In genomic region chr14:75991753-75992152, GRCh38 we compare ENCODE assay signal across 21 cellular contexts. TPM values are rescaled to one million over a fixed set of nuclear protein-coding genes. Genes with fewer than 3 reads are reported as not detected.
DNase-seq lines count a peak whose midpoint lies in the region; TF ChIP-seq lines count a peak whose summit lies in the region.
"Had no signal": no experiment of that assay in that cellular context is flagged by ENCODE, and none has a peak within 500 bp of the region (broad histone marks: within the 10 kb centered on the region; RNA-seq: fewer than 3 reads in every experiment).

No MANE protein-coding gene starts in this region.

- H3K4me3 ChIP-seq in GM23248: no peak overlapping the region
- no peak overlapping the region for H3K4me3 ChIP-seq in coronary artery
- no peak overlapping the region for H3K4me3 ChIP-seq in mesendoderm (ENCODE audit: low read length)
- no peak overlapping the region for H3K4me3 ChIP-seq in tibial artery
- H3K4me3 ChIP-seq in uterus: no peak overlapping the region

- H2BK15ac ChIP-seq in mesendoderm (replicated peaks; ENCODE audit: low read depth): no peak overlapping the region

- H3K79me1 ChIP-seq in mesendoderm (ENCODE audit: low read length): no peaks in the 10 kb centered on the region

- no peak overlapping the region for H3K9ac ChIP-seq in GM23248
- no peak overlapping the region for H3K9ac ChIP-seq in mesendoderm (ENCODE audit: low read length)

- in situ Hi-C loops in GM23248 (cut with MboI): no loop called here

- H3K9me2 ChIP-seq in GM23248 (ENCODE audit: insufficient read depth): no peaks in the 10 kb centered on the region

- H4K8ac ChIP-seq in mesendoderm (ENCODE audit: low read depth, low read length): no peak overlapping the region

- no peak overlapping the region for H2AK5ac ChIP-seq in mesendoderm (ENCODE audit: low read length)

- TF ChIP-seq POLR2A in uterus (IDR thresholded peaks at IDR 0.05): no peak

- peaks cover 40% of the 10 kb centered on the region for H3F3A ChIP-seq in GM23248 (ENCODE audit: insufficient read depth)

- H3K23ac ChIP-seq in mesendoderm (ENCODE audit: low read length): no peak overlapping the region

- DNase-seq in GM23248 (peak; percentile 65), coronary artery (ENCODE audit: low spot score) (no peak), mesendoderm (no peak), tibial artery (no peak), amniotic stem cell (lab: John Stamatoyannopoulos, UW) (no peak), DMS53 treated with DMSO at 0.1 percent for 48 hours (lab: John Stamatoyannopoulos, UW; ENCODE audit: unreplicated experiment) (no peak), uterus (no peak)
- DNase-seq: activated CD8-positive, alpha-beta memory T cell treated with anti-CD3 and anti-CD28 coated beads, Interleukin-2, amount 50 U/mL, for 4 hours; activated effector memory CD4-positive, alpha-beta T cell treated with anti-CD3 and anti-CD28 coated beads, Interleukin-2, amount 50 U/mL, for 16 hours; activated naive CD8-positive, alpha-beta T cell treated with anti-CD3 and anti-CD28 coated beads, Interleukin-2, amount 50 U/mL, for 24 hours; BE2C; GDM1; left colon; NCI-H1436 treated with DMSO at 0.1 percent for 48 hours; NCI-H2171; NCI-H748 treated with DMSO at 0.1 percent for 48 hours; OCI-M1; posterior cingulate gyrus; SIG-M5; small intestine; stimulated activated naive CD8-positive, alpha-beta T cell treated with anti-CD3 and anti-CD28 coated beads, Interleukin-15, Interleukin-2, amounts not matched to agents 100 U/mL and 50 U/mL, for 24 hours had no signal

- 47% methylated on average over 4 of the region's 4 CpGs for WGBS in GM23248 (ENCODE audit: low coverage in 1 of 2, low lambda C conversion rate in 2 of 2, missing lambda C conversion rate in 2 of 2), 2 experiments
- no CpG with 5 or more reads among the region's 4 CpGs for WGBS in mesendoderm (ENCODE audit: extremely low coverage, insufficient coverage, low lambda C conversion rate)

- no peak overlapping the region for H2AFZ ChIP-seq in GM23248

- no peak overlapping the region for H3K4ac ChIP-seq in mesendoderm (ENCODE audit: low read depth, low read length)

- H3K56ac ChIP-seq in mesendoderm (ENCODE audit: low read length): peak overlapping the region; percentile 6

- H3K4me1 ChIP-seq in GM23248 (ENCODE audit: insufficient read depth) (peaks cover 47% of the 10 kb centered on the region), mesendoderm (ENCODE audit: control insufficient read depth, low read depth, low read length) (no peaks in the 10 kb centered on the region), tibial artery (peaks cover 0 to 89% (median 46%) of the 10 kb centered on the region in 4 donors), uterus (peaks cover 5 to 7% of the 10 kb centered on the region in 2 donors)

- intact Hi-C loops in tibial artery (cut with DNase I; ENCODE audit: low total_unique reads) (no loop called here), uterus (cut with DNase I; ENCODE audit: low total_unique reads) (no loop called here)

- no peaks in the 10 kb centered on the region for H4K20me1 ChIP-seq in GM23248 (ENCODE audit: insufficient read depth)

- H3K27ac ChIP-seq in GM23248 (peak overlapping the region; percentile 22), coronary artery (peak overlapping the region; percentile 91 to 94), mesendoderm (ENCODE audit: low read depth, low read length) (no peak overlapping the region), tibial artery (peak overlapping the region; percentile 41 to 49), uterus (peak overlapping the region in 1 of 2 donors; percentile 77)

- H3K79me2 ChIP-seq in GM23248 (ENCODE audit: insufficient read depth) (peaks cover 9% of the 10 kb centered on the region), mesendoderm (ENCODE audit: control insufficient read depth, insufficient read depth, low read length) (no peaks in the 10 kb centered on the region)

- H2BK120ac ChIP-seq in mesendoderm (ENCODE audit: low read depth, low read length): no peak overlapping the region

- no peak overlapping the region for H4K5ac ChIP-seq in mesendoderm (ENCODE audit: low read length)

- H3K4me2 ChIP-seq in GM23248 (ENCODE audit: unreplicated experiment): no peak overlapping the region
- H3K4me2 ChIP-seq in mesendoderm (ENCODE audit: low read length): no peak overlapping the region

- H3K9me3 ChIP-seq in GM23248 (ENCODE audit: low read depth): no peaks in the 10 kb centered on the region
- no peaks in the 10 kb centered on the region for H3K9me3 ChIP-seq in tibial artery
- H3K9me3 ChIP-seq in uterus: no peaks in the 10 kb centered on the region
- H3K9me3 ChIP-seq: BE2C had no signal

- H3K27me3 ChIP-seq in GM23248 (replicated peaks; ENCODE audit: insufficient read depth): no peaks in the 10 kb centered on the region
- no peaks in the 10 kb centered on the region for H3K27me3 ChIP-seq in mesendoderm (ENCODE audit: insufficient read depth, low read length, poor library complexity)
- no peaks in the 10 kb centered on the region for H3K27me3 ChIP-seq in tibial artery
- H3K27me3 ChIP-seq in uterus: no peaks in the 10 kb centered on the region
- H3K27me3 ChIP-seq: BE2C had no signal

- H2BK5ac ChIP-seq in mesendoderm (ENCODE audit: low read length): no peak overlapping the region

- H3K36me3 ChIP-seq in GM23248 (ENCODE audit: low read depth) (peaks cover 12% of the 10 kb centered on the region; the same call in 1 of the 2 replicates), mesendoderm (ENCODE audit: control insufficient read depth, insufficient read depth, low read length) (no peaks in the 10 kb centered on the region), tibial artery (peaks cover 0 to 16% (median 0%) of the 10 kb centered on the region in 3 donors), uterus (no peaks in the 10 kb centered on the region)
- H3K36me3 ChIP-seq: BE2C had no signal

- TF ChIP-seq CTCF in coronary artery (IDR thresholded peaks at IDR 0.05) (no peak), tibial artery (IDR thresholded peaks at IDR 0.05) (no peak), uterus (IDR thresholded peaks at IDR 0.05) (no peak)

- H3K18ac ChIP-seq in mesendoderm (ENCODE audit: low read length): no peak overlapping the region

RNA-seq across cellular contexts. Expression of gene IFT43, which starts 6.2 kb away (rescaled TPM):
- 40.5 and 41.4 TPM in 2 replicates for total RNA-seq in GM23248 (2014; rRNA removed; shearing (Covaris generic))
- 67.9 and 74.1 TPM in 2 replicates for polyA plus RNA-seq in GM23248 (2016; fragmentation: Nextera tagmentation; extraction: Ambion mirVana)
- polyA plus RNA-seq in mesendoderm (2013, experiment 1 of 2): 10.3 TPM
- 10.4 TPM for polyA plus RNA-seq in mesendoderm (2013, experiment 2 of 2)
- total RNA-seq in uterus: 10 to 100 TPM; 34.2 to 75.3 (median 49.1) TPM

RNA-seq across cellular contexts. Expression of gene TGFB3, which starts 10.0 kb away (rescaled TPM):
- total RNA-seq in GM23248 (2014; rRNA removed; shearing (Covaris generic)): 3.2 and 3.9 TPM in 2 replicates
- 3.7 and 4.0 TPM in 2 replicates for polyA plus RNA-seq in GM23248 (2016; fragmentation: Nextera tagmentation; extraction: Ambion mirVana)
- 1.5 TPM for polyA plus RNA-seq in mesendoderm (2013, experiment 1 of 2)
- 0.52 TPM for polyA plus RNA-seq in mesendoderm (2013, experiment 2 of 2)
- 10 to 100 TPM; 16.1 to 85.3 (median 55.0) TPM for total RNA-seq in uterus
